ENCODE assay signal across 17 cellular contexts in the genomic region with DNA sequence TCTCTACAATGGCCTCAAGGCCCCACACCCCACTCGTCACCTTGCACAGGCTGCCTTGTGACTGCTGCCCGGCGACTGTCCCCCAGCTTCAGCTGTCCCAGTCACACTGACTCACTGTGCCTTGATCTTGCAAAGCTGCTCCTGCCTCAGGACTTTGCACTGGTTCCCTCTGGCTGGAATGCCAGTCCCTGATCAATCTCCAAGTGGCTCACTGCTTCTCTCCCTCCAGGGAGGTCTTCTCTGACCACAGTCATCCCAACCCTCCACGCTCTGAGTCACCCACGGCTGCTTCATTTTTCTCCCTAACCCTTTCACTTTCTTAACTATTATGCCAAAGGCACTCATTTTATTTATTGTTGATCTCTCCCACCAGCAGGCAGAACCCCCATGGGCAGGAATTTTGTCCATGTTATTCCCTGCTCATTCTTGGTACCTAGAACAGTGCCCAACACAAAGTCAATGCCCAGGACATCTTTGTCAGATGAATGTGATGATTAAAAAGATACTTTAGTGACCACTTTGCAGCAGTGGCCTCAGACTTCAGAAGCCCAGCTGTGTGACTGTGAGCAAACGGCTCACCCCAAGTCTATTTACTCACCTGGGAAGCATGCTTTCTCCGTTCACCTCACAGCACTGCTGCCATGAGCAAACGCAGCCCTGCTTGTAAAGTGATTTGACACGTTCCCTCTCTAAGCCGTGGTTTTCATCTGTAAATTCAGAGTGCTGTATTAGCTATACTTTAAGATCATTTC. TPM values are rescaled to one million over a fixed set of nuclear protein-coding genes. Genes with fewer than 3 reads are reported as not detected.
DNase-seq lines count a peak whose midpoint lies in the region; ATAC-seq and TF ChIP-seq lines count a peak whose summit lies in the region.
"Had no signal": no experiment of that assay in that cellular context is flagged by ENCODE, and none has a peak within 500 bp of the region (broad histone marks: within the 10 kb centered on the region; RNA-seq: fewer than 3 reads in every experiment).

No MANE protein-coding gene starts in this region.

- H3K9me3 Mint-ChIP-seq in MCF 10A (ENCODE audit: unreplicated experiment), result no peaks in the 10 kb centered on the region
- H3K9me3 Mint-ChIP-seq in activated naive CD8-positive, alpha-beta T cell treated with anti-CD3 and anti-CD28 coated beads for 36 hours, result no peaks in the 10 kb centered on the region
- H3K9me3 Mint-ChIP-seq in activated T-cell treated with anti-CD3 and anti-CD28 coated beads, Interleukin-2, amount 50 U/mL, for 24 hours, result no peaks in the 10 kb centered on the region
- H3K9me3 Mint-ChIP-seq: activated B cell treated with CpG ODN at 0.5 μM for 24 hours had no signal

- H3K27me3 ChIP-seq in breast epithelium (peaks cover 0 to 5% of the 10 kb centered on the region in 2 donors), SJSA1 (replicated peaks) (no peaks in the 10 kb centered on the region), foreskin keratinocyte (peaks cover 1% of the 10 kb centered on the region)

- intact Hi-C loops in MCF 10A (cut with micrococcal nuclease), result no loop called here
- intact Hi-C loops in breast epithelium (cut with DNase I; ENCODE audit: low total_unique reads), result no loop called here

- TF ChIP-seq CTCF in MCF 10A (IDR thresholded peaks at IDR 0.05; ENCODE audit: unreplicated experiment) (no peak), breast epithelium (IDR thresholded peaks at IDR 0.05) (no peak), foreskin keratinocyte (conservative IDR thresholded peaks at IDR 0.05) (no peak), GM13977 (IDR thresholded peaks at IDR 0.05; ENCODE audit: extremely low read depth, insufficient read depth, missing control alignments) (no peak)

- H3K9me3 ChIP-seq in breast epithelium, result peaks cover 0 to under 1% of the 10 kb centered on the region in 2 donors
- no peaks in the 10 kb centered on the region for H3K9me3 ChIP-seq in SJSA1 (replicated peaks)

- H3K27ac Mint-ChIP-seq in MCF 10A (ENCODE audit: low read depth, unreplicated experiment), result no peak overlapping the region
- no peak overlapping the region for H3K27ac Mint-ChIP-seq in activated naive CD8-positive, alpha-beta T cell treated with anti-CD3 and anti-CD28 coated beads for 36 hours
- no peak overlapping the region for H3K27ac Mint-ChIP-seq in activated T-cell treated with anti-CD3 and anti-CD28 coated beads, Interleukin-2, amount 50 U/mL, for 24 hours
- H3K27ac Mint-ChIP-seq: activated B cell treated with CpG ODN at 0.5 μM for 24 hours; activated naive CD8-positive, alpha-beta T cell; B cell had no signal

- DNase-seq in MCF 10A (ENCODE audit: unreplicated experiment) (peak; percentile 59), breast epithelium (ENCODE audit: low spot score in 2 of 2) (no peak), SJSA1 (ENCODE audit: low read depth in 1 of 2, low spot score in 2 of 2) (peak; percentile 97 to 98), foreskin keratinocyte (peak in 1 of 2 donors; percentile 30), GM13977 (ENCODE audit: low spot score) (no peak), NCI-H2081 treated with DMSO at 0.1 percent for 48 hours (lab: John Stamatoyannopoulos, UW) (no peak)
- DNase-seq in activated naive CD8-positive, alpha-beta T cell treated with anti-CD3 and anti-CD28 coated beads for 36 hours, result no peak
- no peak for DNase-seq in activated T-cell treated with anti-CD3 and anti-CD28 coated beads, Interleukin-2, amount 50 U/mL, for 24 hours
- DNase-seq: activated B cell treated with CpG ODN at 0.5 μM for 24 hours; MV-4-11; OCI-M1; stimulated activated naive CD4-positive, alpha-beta T cell had no signal

- peak; percentile 76 for ATAC-seq in foreskin keratinocyte

- no peaks in the 10 kb centered on the region for H3K4me1 ChIP-seq in breast epithelium
- peaks cover 55% of the 10 kb centered on the region for H3K4me1 ChIP-seq in SJSA1 (replicated peaks)
- no peaks in the 10 kb centered on the region for H3K4me1 ChIP-seq in foreskin keratinocyte

- H3K4me3 ChIP-seq in breast epithelium (no peak overlapping the region), SJSA1 (no peak overlapping the region)
- H3K4me3 ChIP-seq: lung, skin epidermis had no signal

- CTCF ChIA-PET in MCF 10A (lab: Yijun Ruan, JAX), result no interaction called here

- peaks cover 25% of the 10 kb centered on the region for H3K27me3 Mint-ChIP-seq in MCF 10A (ENCODE audit: insufficient read depth, unreplicated experiment)
- peaks cover 6% of the 10 kb centered on the region for H3K27me3 Mint-ChIP-seq in activated naive CD8-positive, alpha-beta T cell treated with anti-CD3 and anti-CD28 coated beads for 36 hours
- H3K27me3 Mint-ChIP-seq in activated T-cell treated with anti-CD3 and anti-CD28 coated beads, Interleukin-2, amount 50 U/mL, for 24 hours, result peaks cover 18% of the 10 kb centered on the region

- H3K4me1 Mint-ChIP-seq in MCF 10A (ENCODE audit: insufficient read depth, unreplicated experiment), result no peaks in the 10 kb centered on the region
- H3K4me1 Mint-ChIP-seq in activated naive CD8-positive, alpha-beta T cell treated with anti-CD3 and anti-CD28 coated beads for 36 hours, result peaks cover 17% of the 10 kb centered on the region
- peaks cover 18% of the 10 kb centered on the region for H3K4me1 Mint-ChIP-seq in activated T-cell treated with anti-CD3 and anti-CD28 coated beads, Interleukin-2, amount 50 U/mL, for 24 hours (ENCODE audit: low read depth)

- POLR2A ChIA-PET in MCF 10A (lab: Yijun Ruan, JAX), result interaction anchor here (0.6 kb wide), 1 partner anchor 29 kb away, joined by 3 read pairs; no protein-coding TSS in a partner anchor

- BruUV-seq in MCF 10A (replicated peaks; lab: Mats Ljungman, UMichigan), result no TSS peak

- TF ChIP-seq POLR2A in breast epithelium (IDR thresholded peaks at IDR 0.05), result no peak

- in situ Hi-C loops in GM13977 (cut with MboI; ENCODE audit: low pct_unique_long_range_greater_than_20kb, low sequenced_read_pairs, unreplicated experiment), result no loop called here

- H3K36me3 Mint-ChIP-seq in MCF 10A (ENCODE audit: insufficient read depth, unreplicated experiment), result no peaks in the 10 kb centered on the region
- peaks cover 5% of the 10 kb centered on the region for H3K36me3 Mint-ChIP-seq in activated naive CD8-positive, alpha-beta T cell treated with anti-CD3 and anti-CD28 coated beads for 36 hours
- H3K36me3 Mint-ChIP-seq in activated T-cell treated with anti-CD3 and anti-CD28 coated beads, Interleukin-2, amount 50 U/mL, for 24 hours (ENCODE audit: low read depth), result no peaks in the 10 kb centered on the region
- H3K36me3 Mint-ChIP-seq: activated naive CD8-positive, alpha-beta T cell had no signal

- H3K4me3 Mint-ChIP-seq in MCF 10A (ENCODE audit: unreplicated experiment), result no peak overlapping the region
- H3K4me3 Mint-ChIP-seq in activated naive CD8-positive, alpha-beta T cell treated with anti-CD3 and anti-CD28 coated beads for 36 hours, result no peak overlapping the region
- no peak overlapping the region for H3K4me3 Mint-ChIP-seq in activated T-cell treated with anti-CD3 and anti-CD28 coated beads, Interleukin-2, amount 50 U/mL, for 24 hours
- H3K4me3 Mint-ChIP-seq: activated B cell treated with CpG ODN at 0.5 μM for 24 hours; activated naive CD8-positive, alpha-beta T cell; B cell had no signal

- peak overlapping the region in 1 of 2 donors; percentile 19 for H3K27ac ChIP-seq in breast epithelium
- H3K27ac ChIP-seq in SJSA1, result peak overlapping the region; percentile 61
- H3K27ac ChIP-seq in foreskin keratinocyte, result no peak overlapping the region
- H3K27ac ChIP-seq: epithelial cell of prostate, skin epidermis had no signal

- H3K36me3 ChIP-seq in breast epithelium (no peaks in the 10 kb centered on the region), SJSA1 (no peaks in the 10 kb centered on the region)

RNA-seq across cellular contexts. Expression of gene ZBTB18, which starts 53.4 kb away (rescaled TPM):
- total RNA-seq in MCF 10A (2022), result 16.5 and 18.8 TPM in 2 replicates
- 10 to 100 TPM; 10.1 to 19.7 (median 16.7) TPM for total RNA-seq in breast epithelium
- 36.2 and 38.0 TPM in 2 replicates for total RNA-seq in SJSA1 (2014; rRNA removed; shearing (Covaris generic))
- 6.6 and 8.5 TPM in 2 replicates for total RNA-seq in foreskin keratinocyte
- polyA plus RNA-seq in foreskin keratinocyte, result 2.1 and 3.1 TPM in 2 replicates
- total RNA-seq in activated naive CD8-positive, alpha-beta T cell treated with anti-CD3 and anti-CD28 coated beads for 36 hours, result 1 to 10 TPM; 5.6 to 5.7 TPM

Comparison
In these comparisons a context has a peak if more than half of its experiments do, and no peak if none do; other contexts are left out.
1. DNase-seq: peak in MCF 10A (single experiment) and SJSA1 (2 of 2); none in breast epithelium (0 of 2), activated naive CD8-positive, alpha-beta T cell treated with anti-CD3 and anti-CD28 coated beads for 36 hours (single experiment), GM13977 (single experiment), activated T-cell treated with anti-CD3 and anti-CD28 coated beads, Interleukin-2, amount 50 U/mL, for 24 hours (single experiment) and NCI-H2081 treated with DMSO at 0.1 percent for 48 hours (single experiment).